9 cellular contexts compared by ENCODE assay signal in genomic region chr7:101162551-101163280, GRCh38. TPM values are rescaled to one million over a fixed set of nuclear protein-coding genes. Genes with fewer than 3 reads are reported as not detected.
A peak's percentile ranks its signal among the peaks of the same experiment; 100 is the strongest.
DNase-seq lines count a peak whose midpoint lies in the region; ATAC-seq and TF ChIP-seq lines count a peak whose summit lies in the region.
"Had no signal": no experiment of that assay in that cellular context is flagged by ENCODE, and none has a peak within 500 bp of the region (broad histone marks: within the 10 kb centered on the region; RNA-seq: fewer than 3 reads in every experiment).

No MANE protein-coding gene starts in this region.

- ATAC-seq in GM19397 (IDR thresholded peaks at IDR 0.05; ENCODE audit: unreplicated experiment) = no peak

- DNase-seq in DMS153 (lab: John Stamatoyannopoulos, UW) (peak; percentile 56), DMS153 treated with DMSO at 0.1 percent for 48 hours (lab: John Stamatoyannopoulos, UW; ENCODE audit: unreplicated experiment) (no peak), Kasumi-1 (lab: John Stamatoyannopoulos, UW) (peak; percentile 29 to 54), SK-N-SH (peak; percentile 88), epithelial cell of proximal tubule (ENCODE audit: low read depth) (no peak), osteoblast (ENCODE audit: insufficient read length, low spot score, missing footprints) (peak; percentile 95), uterus (no peak)

- POLR2A ChIA-PET in SK-N-SH (lab: Yijun Ruan, JAX) = interaction anchor here (0.6 to 2.4 kb wide), 12 partner anchors 7 to 81 kb away, joined by 3 to 12 read pairs (median 4); partner anchors contain the start of genes AP1S1, NAT16, PLOD3 and ZNHIT1

- H3K4me2 ChIP-seq in SK-N-SH = peak overlapping the region; percentile 55; the same call in 1 of the 2 replicates
- H3K4me2 ChIP-seq in osteoblast (ENCODE audit: insufficient read depth, low read length) = no peak overlapping the region

- peaks cover 44% of the 10 kb centered on the region for H3F3A ChIP-seq in SK-N-SH (replicated peaks; ENCODE audit: insufficient read depth)

- H3K9ac ChIP-seq in SK-N-SH = no peak overlapping the region

- H3K9me3 ChIP-seq in SK-N-SH (no peaks in the 10 kb centered on the region), osteoblast (ENCODE audit: low read depth, low read length) (no peaks in the 10 kb centered on the region), uterus (no peaks in the 10 kb centered on the region)

- 11% methylated on average over 56 of the region's 74 CpGs for WGBS in SK-N-SH (ENCODE audit: low lambda C conversion rate)

- peaks cover 28 to 41% of the 10 kb centered on the region in 2 experiments for H3K4me1 ChIP-seq in SK-N-SH (ENCODE audit: control insufficient read depth in 1 of 2, insufficient read depth in 2 of 2, low read depth in 1 of 2, low read length in 1 of 2)
- H3K4me1 ChIP-seq in osteoblast (ENCODE audit: insufficient read depth, low read length) = peaks cover 17% of the 10 kb centered on the region
- peaks cover 6 to 23% of the 10 kb centered on the region in 2 donors for H3K4me1 ChIP-seq in uterus

- H3K4me3 ChIP-seq in SK-N-SH (ENCODE audit: low read depth in 2 of 2, low read length in 1 of 2) (peak overlapping the region in 1 of 2 experiments; percentile 49; a peak in 2 of 4 replicates), epithelial cell of proximal tubule (ENCODE audit: low read depth, low read length) (peak overlapping the region; percentile 43), osteoblast (ENCODE audit: insufficient read depth, low read length) (peak overlapping the region; percentile 39), uterus (peak overlapping the region in 1 of 2 donors; percentile 36)

- no peaks in the 10 kb centered on the region for H3K9me2 ChIP-seq in SK-N-SH

- TF ChIP-seq CTCF in SK-N-SH (IDR thresholded peaks at IDR 0.05) = no peak
- TF ChIP-seq CTCF in epithelial cell of proximal tubule (conservative IDR thresholded peaks at IDR 0.05; ENCODE audit: low read depth, low read length) = no peak
- TF ChIP-seq CTCF in osteoblast (IDR thresholded peaks at IDR 0.05; ENCODE audit: extremely low read depth, low read depth, low read length) = no peak
- no peak for TF ChIP-seq CTCF in uterus (IDR thresholded peaks at IDR 0.05)

- no peak for TF ChIP-seq RAD21 in SK-N-SH (IDR thresholded peaks at IDR 0.05; ENCODE audit: low read length)

- H2AFZ ChIP-seq in SK-N-SH (ENCODE audit: low read depth) (no peak overlapping the region), osteoblast (ENCODE audit: low read length) (no peak overlapping the region)

- H3K36me3 ChIP-seq in SK-N-SH (replicated peaks in 1 of 2; ENCODE audit: control insufficient read depth in 1 of 2, insufficient read depth in 2 of 2, low read length in 1 of 2) (peaks cover 24 to 30% of the 10 kb centered on the region in 2 experiments), osteoblast (ENCODE audit: insufficient read depth, low read length) (peaks cover 26% of the 10 kb centered on the region), uterus (no peaks in the 10 kb centered on the region)

- no peak for TF ChIP-seq EP300 in SK-N-SH (IDR thresholded peaks at IDR 0.05; ENCODE audit: borderline replicate concordance in 1 of 2, low read depth in 1 of 2, low read length in 1 of 2)

- no peaks in the 10 kb centered on the region for H3K27me3 ChIP-seq in SK-N-SH (ENCODE audit: insufficient read depth)
- peaks cover 40% of the 10 kb centered on the region for H3K27me3 ChIP-seq in osteoblast (ENCODE audit: insufficient read depth, low read length)
- H3K27me3 ChIP-seq in uterus = peaks cover 30 to 32% of the 10 kb centered on the region in 2 donors

- intact Hi-C loops in uterus (cut with DNase I; ENCODE audit: low total_unique reads) = no loop called here

- CTCF ChIA-PET in SK-N-SH (lab: Yijun Ruan, JAX) = interaction anchor here (0.5 to 4.3 kb wide), 14 partner anchors 8 to 413 kb away, joined by 3 to 20 read pairs (median 4); partner anchors contain the start of genes NAT16, PLOD3 and ZNHIT1

- no peaks in the 10 kb centered on the region for H3K79me2 ChIP-seq in SK-N-SH (ENCODE audit: insufficient read depth)
- H3K79me2 ChIP-seq in osteoblast (ENCODE audit: insufficient read depth, low read length) = no peaks in the 10 kb centered on the region

- TF ChIP-seq POLR2A in uterus (IDR thresholded peaks at IDR 0.05) = no peak

- peaks cover 24% of the 10 kb centered on the region for H4K20me1 ChIP-seq in SK-N-SH (ENCODE audit: insufficient read depth)
- H4K20me1 ChIP-seq in osteoblast (ENCODE audit: insufficient read depth, low read length) = peaks cover 41% of the 10 kb centered on the region

- H3K27ac ChIP-seq in SK-N-SH (ENCODE audit: low read depth in 2 of 2, low read length in 1 of 2) (peak overlapping the region in 1 of 2 experiments; percentile 94; a peak in 2 of 4 replicates), osteoblast (ENCODE audit: low read depth, low read length) (no peak overlapping the region), uterus (no peak overlapping the region)

TF ChIP-seq in SK-N-SH, 30 proteins besides CTCF, POLR2A, EP300 and RAD21 (continues in another document):
- TF ChIP-seq REST (IDR thresholded peaks at IDR 0.05; ENCODE audit: low read depth, low read length) (peak; percentile 71), GATA2 (CRISPR knock-in tag; IDR thresholded peaks at IDR 0.05) (no peak), PBX3 (IDR thresholded peaks at IDR 0.05) (0 out of 2 replicates have a peak, but pooled peaks have one; percentile 11), RFX5 (IDR thresholded peaks at IDR 0.05; ENCODE audit: low read length) (no peak), YY1 (IDR thresholded peaks at IDR 0.05; ENCODE audit: low read depth) (no peak), NRF1 (IDR thresholded peaks at IDR 0.05; ENCODE audit: low read depth, low read length) (peak; percentile 43; the same call in 1 of the 2 replicates), POLR2AphosphoS5 (IDR thresholded peaks at IDR 0.05; ENCODE audit: low read depth, low read length) (no peak; the same call in 1 of the 2 replicates), SMC3 (IDR thresholded peaks at IDR 0.05; ENCODE audit: low read depth, low read length) (no peak), MEF2A (IDR thresholded peaks at IDR 0.05; ENCODE audit: borderline replicate concordance, low read depth) (no peak)

RNA-seq across cellular contexts. Expression of gene VGF, which starts 2.7 kb away (rescaled TPM):
- polyA plus RNA-seq in SK-N-SH (2012; rRNA removed) = 17.4 and 54.3 TPM in 2 replicates
- polyA plus RNA-seq in SK-N-SH (2012; cell fraction: cytosol; rRNA removed) = 48.7 and 59.7 TPM in 2 replicates
- 65.5 and 96.9 TPM in 2 replicates for polyA plus RNA-seq in SK-N-SH (2012; cell fraction: nucleus; rRNA removed)
- total RNA-seq in epithelial cell of proximal tubule = 1.4 and 20.9 TPM in 2 replicates
- total RNA-seq in osteoblast = 0.36 TPM in 1 of 2 replicates, not detected in the other
- under 1 TPM in 1 of 4 donors, not detected in 3; 0.14 TPM for total RNA-seq in uterus

RNA-seq across cellular contexts. Expression of gene AP1S1, which starts 8.4 kb away (rescaled TPM):
- 616 and 704 TPM in 2 replicates for polyA plus RNA-seq in SK-N-SH (2012; rRNA removed)
- 481 and 593 TPM in 2 replicates for polyA plus RNA-seq in SK-N-SH (2012; cell fraction: cytosol; rRNA removed)
- polyA plus RNA-seq in SK-N-SH (2012; cell fraction: nucleus; rRNA removed) = 340 and 390 TPM in 2 replicates
- total RNA-seq in epithelial cell of proximal tubule = 178 and 190 TPM in 2 replicates
- total RNA-seq in osteoblast = 101 and 102 TPM in 2 replicates
- total RNA-seq in uterus = 10 to 100 TPM in 3 of 4 donors, 1 to 10 TPM in 1; 9.2 to 59.6 (median 30.2) TPM

RNA-seq across cellular contexts. Expression of gene NAT16, which starts 17.4 kb away (rescaled TPM):
- 0.64 and 0.68 TPM in 2 replicates for polyA plus RNA-seq in SK-N-SH (2012; rRNA removed)
- 0.51 and 0.62 TPM in 2 replicates for polyA plus RNA-seq in SK-N-SH (2012; cell fraction: cytosol; rRNA removed)
- polyA plus RNA-seq in SK-N-SH (2012; cell fraction: nucleus; rRNA removed) = 3.7 and 7.0 TPM in 2 replicates
- total RNA-seq in epithelial cell of proximal tubule (0.12 TPM in 1 of 2 replicates, not detected in the other), osteoblast (not detected in 2 replicates), uterus (not detected)

RNA-seq across cellular contexts. Expression of gene SERPINE1, which starts 35.8 kb away (rescaled TPM):
- polyA plus RNA-seq in SK-N-SH (2012; rRNA removed) = 4,174 and 5,753 TPM in 2 replicates
- 2,518 and 3,426 TPM in 2 replicates for polyA plus RNA-seq in SK-N-SH (2012; cell fraction: cytosol; rRNA removed)
- polyA plus RNA-seq in SK-N-SH (2012; cell fraction: nucleus; rRNA removed) = 3,662 and 5,083 TPM in 2 replicates
- 160 and 249 TPM in 2 replicates for total RNA-seq in epithelial cell of proximal tubule
- total RNA-seq in osteoblast = 237 and 278 TPM in 2 replicates
- 10 to 100 TPM in 1 of 4 donors, 1 to 10 TPM in 2, under 1 TPM in 1; 0.51 to 10.6 (median 5.5) TPM for total RNA-seq in uterus

RNA-seq across cellular contexts. Expression of gene MOGAT3, which starts 38.1 kb away (rescaled TPM):
- polyA plus RNA-seq in SK-N-SH (2012; rRNA removed) = not detected in 2 replicates
- not detected in 2 replicates for polyA plus RNA-seq in SK-N-SH (2012; cell fraction: cytosol; rRNA removed)
- polyA plus RNA-seq in SK-N-SH (2012; cell fraction: nucleus; rRNA removed) = not detected in 2 replicates
- total RNA-seq in epithelial cell of proximal tubule = not detected in 2 replicates
- not detected in 2 replicates for total RNA-seq in osteoblast
- total RNA-seq in uterus = not detected
- polyA plus RNA-seq: adipose tissue had no signal

Comparison
In these comparisons a context has a peak if more than half of its experiments do, and no peak if none do; other contexts are left out.
1. DNase-seq: peak in DMS153 (single experiment), Kasumi-1 (2 of 2), SK-N-SH (single experiment) and osteoblast (single experiment); none in DMS153 treated with DMSO at 0.1 percent for 48 hours (single experiment), epithelial cell of proximal tubule (single experiment) and uterus (0 of 2).